Comparison of ENCODE assay signal across 12 cellular contexts in genomic region chr3:65971281-65972252, GRCh38.
DNase-seq lines count a peak whose midpoint lies in the region; ATAC-seq and TF ChIP-seq lines count a peak whose summit lies in the region.
"Had no signal": no experiment of that assay in that cellular context is flagged by ENCODE, and none has a peak within 500 bp of the region (broad histone marks: within the 10 kb centered on the region; RNA-seq: fewer than 3 reads in every experiment).

No MANE protein-coding gene starts in this region.

- intact Hi-C loops in A673 (cut with micrococcal nuclease; ENCODE audit: unreplicated experiment) (no loop called here), mucosa of descending colon (cut with DNase I, micrococcal nuclease) (no loop called here)

- peak overlapping the region; percentile 5 for H3K27ac Mint-ChIP-seq in HFFc6
- H3K27ac Mint-ChIP-seq: stimulated activated naive CD8-positive, alpha-beta T cell treated with anti-CD3 and anti-CD28 coated beads, Interleukin-15, Interleukin-2, amounts not matched to agents 100 ng/mL and 50 ng/mL, for 24 hours had no signal

- peak; percentile 84 for DNase-seq in A673 (ENCODE audit: low spot score)
- no peak for DNase-seq in HFFc6
- DNase-seq in brain microvascular endothelial cell = peak; percentile 29
- no peak for DNase-seq in mucosa of descending colon
- DNase-seq in DMS153 (lab: John Stamatoyannopoulos, UW) = no peak
- DNase-seq in OCI-M1 (lab: John Stamatoyannopoulos, UW) = no peak
- DNase-seq: Kasumi-1, NCI-H1417 treated with DMSO at 0.1 percent for 48 hours, NCI-H446 had no signal

- peaks cover 25% of the 10 kb centered on the region for H3K4me1 Mint-ChIP-seq in HFFc6 (ENCODE audit: low read depth)

- no peak overlapping the region for H3K4me3 ChIP-seq in A673 (ENCODE audit: low read depth, low read length, poor library complexity, severe bottlenecking)
- H3K4me3 ChIP-seq in brain microvascular endothelial cell (ENCODE audit: low read depth, low read length) = no peak overlapping the region
- no peak overlapping the region for H3K4me3 ChIP-seq in mucosa of descending colon

- no TSS peak for BruUV-seq in A673 (replicated peaks; lab: Mats Ljungman, UMichigan)

- no peak for TF ChIP-seq CTCF in A673 (conservative IDR thresholded peaks at IDR 0.05; ENCODE audit: low read depth, low read length)
- no peak for TF ChIP-seq CTCF in HFFc6 (IDR thresholded peaks at IDR 0.05)
- TF ChIP-seq CTCF in brain microvascular endothelial cell (IDR thresholded peaks at IDR 0.05; ENCODE audit: low read depth, low read length, missing control alignments) = no peak
- no peak for TF ChIP-seq CTCF in mucosa of descending colon (IDR thresholded peaks at IDR 0.05)

- H3K4me1 ChIP-seq in A673 (ENCODE audit: insufficient read depth, low read length, poor library complexity, severe bottlenecking) (peaks cover 49% of the 10 kb centered on the region), mucosa of descending colon (ENCODE audit: low read depth) (no peaks in the 10 kb centered on the region)

- H3K9me3 ChIP-seq in A673 (ENCODE audit: low read depth, low read length, poor library complexity, severe bottlenecking) (no peaks in the 10 kb centered on the region), mucosa of descending colon (no peaks in the 10 kb centered on the region)

- CTCF ChIA-PET in A673 (lab: Charles Lee) = no interaction called here

- in situ Hi-C loops in brain microvascular endothelial cell (cut with HindIII; ENCODE audit: low pct_ligation_motif_present, low sequenced_read_pairs) = no loop called here

- H3K27ac ChIP-seq in A673 (ENCODE audit: low read depth, low read length, poor library complexity, severe bottlenecking) (peak overlapping the region; percentile 61), brain microvascular endothelial cell (no peak overlapping the region)

- POLR2A ChIA-PET in A673 (lab: Charles Lee; ENCODE audit: low non-redundant PET) = interaction anchor here (0.5 kb wide), 1 partner anchor 568 kb away, joined by 4 read pairs; no protein-coding TSS in a partner anchor

- H3K4me3 Mint-ChIP-seq in HFFc6 = peak overlapping the region; percentile 9; the same call in 1 of the 2 replicates
- H3K4me3 Mint-ChIP-seq: stimulated activated naive CD8-positive, alpha-beta T cell treated with anti-CD3 and anti-CD28 coated beads, Interleukin-15, Interleukin-2, amounts not matched to agents 100 ng/mL and 50 ng/mL, for 24 hours had no signal

- H3K36me3 Mint-ChIP-seq in HFFc6 (ENCODE audit: low read depth) = peaks cover 24% of the 10 kb centered on the region

- no peaks in the 10 kb centered on the region; the same call in 1 of the 2 replicates for H3K27me3 Mint-ChIP-seq in HFFc6 (ENCODE audit: insufficient read depth)

- H3K36me3 ChIP-seq in A673 (ENCODE audit: insufficient read depth, low read length, poor library complexity, severe bottlenecking) (no peaks in the 10 kb centered on the region), brain microvascular endothelial cell (replicated peaks) (no peaks in the 10 kb centered on the region), mucosa of descending colon (ENCODE audit: low read depth) (no peaks in the 10 kb centered on the region)

- ATAC-seq in mucosa of descending colon (peak; percentile 74), GM18870 (IDR thresholded peaks at IDR 0.05; ENCODE audit: unreplicated experiment) (no peak), GM18511 (IDR thresholded peaks at IDR 0.05; ENCODE audit: unreplicated experiment) (no peak)

- no peaks in the 10 kb centered on the region for H3K27me3 ChIP-seq in A673 (replicated peaks; ENCODE audit: insufficient read depth, low read depth, low read length, poor library complexity)
- no peaks in the 10 kb centered on the region for H3K27me3 ChIP-seq in brain microvascular endothelial cell (replicated peaks)

- H3K9me3 Mint-ChIP-seq in HFFc6 = no peaks in the 10 kb centered on the region

Comparison
In these comparisons a context has a peak if more than half of its experiments do, and no peak if none do; other contexts are left out.
1. DNase-seq: peak in A673 (single experiment) and brain microvascular endothelial cell (single experiment); none in HFFc6 (single experiment), mucosa of descending colon (0 of 3), DMS153 (single experiment) and OCI-M1 (single experiment).